8 cellular contexts compared by ENCODE assay signal in genomic region chr18:77132369-77133050, GRCh38. TPM values are rescaled to one million over a fixed set of nuclear protein-coding genes. Genes with fewer than 3 reads are reported as not detected.
DNase-seq lines count a peak whose midpoint lies in the region; ATAC-seq and TF ChIP-seq lines count a peak whose summit lies in the region.

Gene MBP (minus strand): TSS chr18:77132783. CDS start chr18:77105261, 27,522 bp downstream.

- peaks cover 83% of the 10 kb centered on the region for H3K27me3 Mint-ChIP-seq in nephron progenitor cell (ENCODE audit: low read depth, poor library complexity)

- no peaks in the 10 kb centered on the region for H3K36me3 Mint-ChIP-seq in nephron progenitor cell (ENCODE audit: low read depth)

- H3K4me1 Mint-ChIP-seq in nephron progenitor cell, result peaks cover 18% of the 10 kb centered on the region

- peak; percentile 62 for ATAC-seq in HG02943 (IDR thresholded peaks at IDR 0.05; ENCODE audit: low read depth, unreplicated experiment)

- H3K4me3 ChIP-seq in esophagus (ENCODE audit: low read depth in 1 of 2, low read length in 2 of 2), result peak within 1 kb of the TSS; percentile 72 to 98
- H3K4me3 ChIP-seq in tibial nerve, result peak within 1 kb of the TSS; percentile 44 to 96 (median 84)

- H3K27ac ChIP-seq in esophagus (ENCODE audit: low read depth in 2 of 2, low read length in 1 of 2) (peak within 1 kb of the TSS; percentile 84 to 92), tibial nerve (peak within 1 kb of the TSS; percentile 73 to 97 (median 95))

- no peak within 1 kb of the TSS for H3K27ac Mint-ChIP-seq in nephron progenitor cell

- TF ChIP-seq EP300 in tibial nerve (IDR thresholded peaks at IDR 0.05), result no peak

- no peaks in the 10 kb centered on the region for H3K9me3 ChIP-seq in esophagus (ENCODE audit: control insufficient read depth in 2 of 2, insufficient read depth in 1 of 2, low read depth in 1 of 2, low read length in 1 of 2)
- H3K9me3 ChIP-seq in tibial nerve, result peaks cover 0 to 5% (median 0%) of the 10 kb centered on the region in 4 donors

- TF ChIP-seq CTCF in nephron progenitor cell (IDR thresholded peaks at IDR 0.05) (no peak), tibial nerve (IDR thresholded peaks at IDR 0.05) (no peak)

- H3K27me3 ChIP-seq in esophagus (ENCODE audit: control insufficient read depth in 1 of 2, insufficient read depth in 2 of 2, low read length in 2 of 2) (no peaks in the 10 kb centered on the region), tibial nerve (peaks cover 0 to 18% of the 10 kb centered on the region in 2 donors)

- H3K36me3 ChIP-seq in esophagus (ENCODE audit: control insufficient read depth in 2 of 2, insufficient read depth in 2 of 2, low read length in 1 of 2), result no peaks in the 10 kb centered on the region
- no peaks in the 10 kb centered on the region for H3K36me3 ChIP-seq in tibial nerve

- H3K4me3 Mint-ChIP-seq in nephron progenitor cell, result peak within 1 kb of the TSS; percentile 81

- WGBS in esophagus, 2 donors, result 1 to 2% methylated on average over 69 to 88 of the region's 88 CpGs
- WGBS in tibial nerve, 2 donors, result 1 to 4% methylated on average over 11 to 33 of the region's 88 CpGs

- DNase-seq in NCI-H1417 (lab: John Stamatoyannopoulos, UW) (peak; percentile 66 to 89 (median 83)), NCI-H1417 treated with DMSO at 0.1 percent for 48 hours (lab: John Stamatoyannopoulos, UW) (no peak), NCI-H345 treated with DMSO at 0.1 percent for 48 hours (lab: John Stamatoyannopoulos, UW; ENCODE audit: unreplicated experiment) (peak; percentile 62), activated T-cell treated with anti-CD3 and anti-CD28 coated beads for 1 hour (ENCODE audit: low read depth) (peak; percentile 69), nephron progenitor cell (peak; percentile 67), tibial nerve (ENCODE audit: low spot score in 2 of 2) (peak in 1 of 2 donors; percentile 37)

- peaks cover 4% of the 10 kb centered on the region for H3K9me3 Mint-ChIP-seq in nephron progenitor cell

- peaks cover 0 to 6% of the 10 kb centered on the region in 2 donors for H3K4me1 ChIP-seq in esophagus (ENCODE audit: control insufficient read depth in 2 of 2, insufficient read depth in 2 of 2, low read length in 1 of 2)
- peaks cover 0 to 52% (median 24%) of the 10 kb centered on the region in 4 donors for H3K4me1 ChIP-seq in tibial nerve

- TF ChIP-seq POLR2A in tibial nerve (IDR thresholded peaks at IDR 0.05), result peak; percentile 28 to 54

RNA-seq across cellular contexts. Expression of gene MBP, which starts in this region (rescaled TPM):
- polyA plus RNA-seq in esophagus, result 10 to 100 TPM in 1 of 2 donors, 1 to 10 TPM in 1; 9.7 to 10.8 TPM
- total RNA-seq in tibial nerve, result 1,000 to 10,000 TPM in 3 of 4 donors, 100 to 1,000 TPM in 1; 831 to 1,485 (median 1,405) TPM
